ENCODE assay signal across 11 cellular contexts in the genomic region with DNA sequence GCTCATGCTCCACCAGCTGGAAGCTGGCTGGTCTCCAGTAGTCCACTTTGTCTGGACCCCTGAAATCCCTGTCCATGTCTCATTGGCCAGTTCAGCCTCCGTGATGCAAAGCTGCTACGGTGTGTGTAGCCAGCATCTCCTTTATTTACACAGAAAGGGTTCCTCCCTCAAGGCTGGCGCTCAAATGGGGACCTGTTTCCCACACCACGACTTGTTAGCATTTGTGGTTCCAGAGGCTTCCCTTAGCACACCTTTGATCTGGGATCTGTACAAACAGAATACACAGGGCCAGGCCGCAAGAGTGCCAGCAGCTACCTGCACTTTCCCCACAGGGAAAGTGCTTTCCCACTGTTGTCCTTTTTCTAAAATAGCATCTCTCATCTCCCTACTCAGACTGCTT. TPM values are rescaled to one million over a fixed set of nuclear protein-coding genes. Genes with fewer than 3 reads are reported as not detected.
DNase-seq lines count a peak whose midpoint lies in the region; ATAC-seq and TF ChIP-seq lines count a peak whose summit lies in the region.
"Had no signal": no experiment of that assay in that cellular context is flagged by ENCODE, and none has a peak within 500 bp of the region (broad histone marks: within the 10 kb centered on the region; RNA-seq: fewer than 3 reads in every experiment).

No MANE protein-coding gene starts in this region.

- peak overlapping the region; percentile 73 for H3K27ac Mint-ChIP-seq in activated CD8-positive, alpha-beta memory T cell treated with anti-CD3 and anti-CD28 coated beads, Interleukin-2, amount 10 ng/mL, durations not matched to agents 7 days and 5 days
- H3K27ac Mint-ChIP-seq in T-helper 2 cell treated with Interferon-gamma antibody and Interleukin-4, amounts not matched to agents 5 μg/mL and 100 μg/mL, for 36 hours = peak overlapping the region; percentile 85
- H3K27ac Mint-ChIP-seq: type B pancreatic cell had no signal

- TF ChIP-seq CTCF in spleen (IDR thresholded peaks at IDR 0.05 in 8 of 11, conservative IDR thresholded peaks at IDR 0.05 in 3 of 11) = no peak

- intact Hi-C loops in spleen (cut with DNase I; ENCODE audit: low total_unique reads) = loop anchor here (2.0 kb wide), 1 partner anchor 143 kb away; no protein-coding TSS in a partner anchor

- H3K27ac ChIP-seq in effector memory CD4-positive, alpha-beta T cell (ENCODE audit: insufficient read depth, low read length, poor library complexity, severe bottlenecking) = no peak overlapping the region
- peak overlapping the region in 4 of 8 donors; percentile 8 to 60 (median 52) for H3K27ac ChIP-seq in spleen

- TF ChIP-seq POLR2A in spleen (IDR thresholded peaks at IDR 0.05) = no peak

- WGBS in spleen, 5 donors = 60 to 74% (median 69%) methylated on average over 5 of the region's 5 CpGs

- no peaks in the 10 kb centered on the region for H3K9me3 ChIP-seq in effector memory CD4-positive, alpha-beta T cell (ENCODE audit: control insufficient read depth, low read length)
- no peaks in the 10 kb centered on the region for H3K9me3 ChIP-seq in spleen

- no peak overlapping the region for H3K4me3 Mint-ChIP-seq in activated CD8-positive, alpha-beta memory T cell treated with anti-CD3 and anti-CD28 coated beads, Interleukin-2, amount 10 ng/mL, durations not matched to agents 7 days and 5 days
- H3K4me3 Mint-ChIP-seq in T-helper 2 cell treated with Interferon-gamma antibody and Interleukin-4, amounts not matched to agents 5 μg/mL and 100 μg/mL, for 36 hours = peak overlapping the region; percentile 66
- H3K4me3 Mint-ChIP-seq: type B pancreatic cell had no signal

- peaks cover 19% of the 10 kb centered on the region for H3K4me1 Mint-ChIP-seq in activated CD8-positive, alpha-beta memory T cell treated with anti-CD3 and anti-CD28 coated beads, Interleukin-2, amount 10 ng/mL, durations not matched to agents 7 days and 5 days
- H3K4me1 Mint-ChIP-seq in T-helper 2 cell treated with Interferon-gamma antibody and Interleukin-4, amounts not matched to agents 5 μg/mL and 100 μg/mL, for 36 hours (ENCODE audit: low read depth) = peaks cover 32% of the 10 kb centered on the region

- CTCF ChIA-PET in activated CD8-positive, alpha-beta memory T cell treated with anti-CD3 and anti-CD28 coated beads, Interleukin-2, amount 10 ng/mL, durations not matched to agents 7 days and 5 days (lab: Charles Lee) = interaction anchor here (0.6 to 3.1 kb wide), 5 partner anchors 85 to 144 kb away, joined by 3 to 14 read pairs (median 3); a partner anchor contains a TSS

- no peaks in the 10 kb centered on the region for H3K27me3 ChIP-seq in effector memory CD4-positive, alpha-beta T cell (replicated peaks; ENCODE audit: control insufficient read depth, insufficient read depth, low read length, poor library complexity, severe bottlenecking)
- no peaks in the 10 kb centered on the region for H3K27me3 ChIP-seq in spleen (replicated peaks in 1 of 7)

- ATAC-seq in activated CD8-positive, alpha-beta memory T cell treated with anti-CD3 and anti-CD28 coated beads, Interleukin-2, amount 10 ng/mL, durations not matched to agents 7 days and 5 days = no peak
- ATAC-seq: Panc1 had no signal

- H3K36me3 ChIP-seq in effector memory CD4-positive, alpha-beta T cell (ENCODE audit: control insufficient read depth, insufficient read depth, low read length) = no peaks in the 10 kb centered on the region
- no peaks in the 10 kb centered on the region for H3K36me3 ChIP-seq in spleen

- no peaks in the 10 kb centered on the region for H3K9me3 Mint-ChIP-seq in activated CD8-positive, alpha-beta memory T cell treated with anti-CD3 and anti-CD28 coated beads, Interleukin-2, amount 10 ng/mL, durations not matched to agents 7 days and 5 days (ENCODE audit: low read depth)
- no peaks in the 10 kb centered on the region for H3K9me3 Mint-ChIP-seq in T-helper 2 cell treated with Interferon-gamma antibody and Interleukin-4, amounts not matched to agents 5 μg/mL and 100 μg/mL, for 36 hours
- H3K9me3 Mint-ChIP-seq: type B pancreatic cell had no signal

- no peak for DNase-seq in activated CD8-positive, alpha-beta memory T cell treated with anti-CD3 and anti-CD28 coated beads, Interleukin-2, amount 10 ng/mL, durations not matched to agents 7 days and 5 days
- DNase-seq in activated CD8-positive, alpha-beta memory T cell treated with anti-CD3 and anti-CD28 coated beads, Interleukin-2, amount 50 U/mL, for 48 hours = no peak
- DNase-seq in T-helper 2 cell treated with Interferon-gamma antibody and Interleukin-4, amounts not matched to agents 5 μg/mL and 100 μg/mL, for 36 hours (ENCODE audit: low spot score) = no peak
- DNase-seq in effector memory CD4-positive, alpha-beta T cell = no peak
- DNase-seq in spleen = peak; percentile 47
- no peak for DNase-seq in hypothalamus (lab: John Stamatoyannopoulos, UW)
- DNase-seq in NCI-H524 treated with DMSO at 0.1 percent for 48 hours (lab: John Stamatoyannopoulos, UW) = no peak
- no peak for DNase-seq in AG08396 (ENCODE audit: low spot score)
- DNase-seq: NCI-H446 treated with DMSO at 0.1 percent for 48 hours had no signal

- peaks cover 22% of the 10 kb centered on the region for H3K4me1 ChIP-seq in effector memory CD4-positive, alpha-beta T cell (ENCODE audit: control insufficient read depth, insufficient read depth, low read length, poor library complexity, severe bottlenecking)
- peaks cover 16 to 41% (median 31%) of the 10 kb centered on the region in 6 donors for H3K4me1 ChIP-seq in spleen

- H3K4me3 ChIP-seq in effector memory CD4-positive, alpha-beta T cell (ENCODE audit: insufficient read depth, low read depth, low read length, poor library complexity, severe bottlenecking) = peak overlapping the region; percentile 12
- H3K4me3 ChIP-seq in spleen = no peak overlapping the region

- no peaks in the 10 kb centered on the region for H3K36me3 Mint-ChIP-seq in activated CD8-positive, alpha-beta memory T cell treated with anti-CD3 and anti-CD28 coated beads, Interleukin-2, amount 10 ng/mL, durations not matched to agents 7 days and 5 days
- no peaks in the 10 kb centered on the region for H3K36me3 Mint-ChIP-seq in T-helper 2 cell treated with Interferon-gamma antibody and Interleukin-4, amounts not matched to agents 5 μg/mL and 100 μg/mL, for 36 hours (ENCODE audit: low read depth)
- H3K36me3 Mint-ChIP-seq: type B pancreatic cell had no signal

- H3K27me3 Mint-ChIP-seq in activated CD8-positive, alpha-beta memory T cell treated with anti-CD3 and anti-CD28 coated beads, Interleukin-2, amount 10 ng/mL, durations not matched to agents 7 days and 5 days = no peaks in the 10 kb centered on the region
- no peaks in the 10 kb centered on the region for H3K27me3 Mint-ChIP-seq in T-helper 2 cell treated with Interferon-gamma antibody and Interleukin-4, amounts not matched to agents 5 μg/mL and 100 μg/mL, for 36 hours (ENCODE audit: low read depth)
- H3K27me3 Mint-ChIP-seq: type B pancreatic cell had no signal

RNA-seq across cellular contexts. Expression of a gene that starts 5.7 kb away (rescaled TPM):
- 10 to 100 TPM; 20.0 to 23.0 TPM for total RNA-seq in activated CD8-positive, alpha-beta memory T cell treated with anti-CD3 and anti-CD28 coated beads, Interleukin-2, amount 10 ng/mL, durations not matched to agents 7 days and 5 days
- 10 to 100 TPM; 15.7 to 23.3 (median 19.4) TPM for total RNA-seq in spleen
- polyA plus RNA-seq in spleen = 10 to 100 TPM in 1 of 3 donors, 1 to 10 TPM in 2; 7.2 to 12.2 (median 9.9) TPM

RNA-seq across cellular contexts. Expression of a gene that starts 57.1 kb away (rescaled TPM):
- 100 to 1,000 TPM; 160 to 215 TPM for total RNA-seq in activated CD8-positive, alpha-beta memory T cell treated with anti-CD3 and anti-CD28 coated beads, Interleukin-2, amount 10 ng/mL, durations not matched to agents 7 days and 5 days
- 100 to 1,000 TPM in 1 of 7 donors, 10 to 100 TPM in 6; 67.0 to 113 (median 87.7) TPM for total RNA-seq in spleen
- polyA plus RNA-seq in spleen = 10 to 100 TPM; 25.8 to 81.3 (median 38.7) TPM
